1 cellular context compared by ENCODE assay signal in the genomic region with DNA sequence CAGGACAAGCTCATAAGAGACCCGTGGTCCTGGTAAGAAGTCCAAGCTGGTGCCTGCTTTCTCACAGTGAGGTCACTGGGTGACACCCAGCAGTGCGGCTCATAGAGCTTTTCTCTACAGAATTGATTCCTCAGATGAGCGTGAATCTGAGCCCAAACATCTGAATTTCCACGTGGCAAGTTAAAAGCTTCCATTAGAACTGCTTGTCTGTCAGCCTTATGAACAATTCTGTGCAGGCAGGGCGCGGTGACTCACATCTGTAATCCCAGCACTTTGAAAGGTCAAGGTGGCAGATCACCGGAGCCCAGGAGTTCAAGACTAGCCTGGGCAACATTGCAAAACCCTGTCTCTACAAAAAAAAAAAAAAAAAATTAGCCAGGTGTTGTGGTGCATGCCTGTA.
A peak's percentile ranks its signal among the peaks of the same experiment; 100 is the strongest.
TF ChIP-seq lines count a peak whose summit lies in the region.

No MANE protein-coding gene starts in this region.

TF ChIP-seq in HepG2, 621 proteins besides CTCF, POLR2A, EP300 and RAD21:
- TF ChIP-seq ATF7-NPFF (CRISPR knock-in tag; IDR thresholded peaks at IDR 0.05; ENCODE audit: low read depth) (no peak), ZNF138 (CRISPR knock-in tag; IDR thresholded peaks at IDR 0.05; ENCODE audit: low read depth) (no peak), FOSL2 (CRISPR knock-in tag; IDR thresholded peaks at IDR 0.05) (peak; percentile 67), DR1 (CRISPR knock-in tag; IDR thresholded peaks at IDR 0.05) (no peak), SRSF9 (IDR thresholded peaks at IDR 0.05; ENCODE audit: borderline replicate concordance, insufficient read depth, low read depth, low read length, poor library complexity, severe bottlenecking) (no peak), EEA1 (CRISPR knock-in tag; IDR thresholded peaks at IDR 0.05; ENCODE audit: borderline replicate concordance) (no peak), NR2F6 (IDR thresholded peaks at IDR 0.05) (no peak), NR2F6 (CRISPR knock-in tag; IDR thresholded peaks at IDR 0.05) (0 out of 2 replicates have a peak, but pooled peaks have one; percentile 25), CHCHD3 (CRISPR knock-in tag; IDR thresholded peaks at IDR 0.05) (no peak), NR2F1 (CRISPR knock-in tag; IDR thresholded peaks at IDR 0.05) (0 out of 4 replicates have a peak, but pooled peaks of 1 of the 2 experiments have one; percentile 21), RELA (CRISPR knock-in tag; IDR thresholded peaks at IDR 0.05) (no peak), ERF (CRISPR knock-in tag; IDR thresholded peaks at IDR 0.05) (no peak)
- TF ChIP-seq, protein P1, sequence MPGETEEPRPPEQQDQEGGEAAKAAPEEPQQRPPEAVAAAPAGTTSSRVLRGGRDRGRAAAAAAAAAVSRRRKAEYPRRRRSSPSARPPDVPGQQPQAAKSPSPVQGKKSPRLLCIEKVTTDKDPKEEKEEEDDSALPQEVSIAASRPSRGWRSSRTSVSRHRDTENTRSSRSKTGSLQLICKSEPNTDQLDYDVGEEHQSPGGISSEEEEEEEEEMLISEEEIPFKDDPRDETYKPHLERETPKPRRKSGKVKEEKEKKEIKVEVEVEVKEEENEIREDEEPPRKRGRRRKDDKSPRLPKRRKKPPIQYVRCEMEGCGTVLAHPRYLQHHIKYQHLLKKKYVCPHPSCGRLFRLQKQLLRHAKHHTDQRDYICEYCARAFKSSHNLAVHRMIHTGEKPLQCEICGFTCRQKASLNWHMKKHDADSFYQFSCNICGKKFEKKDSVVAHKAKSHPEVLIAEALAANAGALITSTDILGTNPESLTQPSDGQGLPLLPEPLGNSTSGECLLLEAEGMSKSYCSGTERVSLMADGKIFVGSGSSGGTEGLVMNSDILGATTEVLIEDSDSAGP (CRISPR knock-in tag; IDR thresholded peaks at IDR 0.05; ENCODE audit: borderline replicate concordance) = no peak
- TF ChIP-seq, protein P2, sequence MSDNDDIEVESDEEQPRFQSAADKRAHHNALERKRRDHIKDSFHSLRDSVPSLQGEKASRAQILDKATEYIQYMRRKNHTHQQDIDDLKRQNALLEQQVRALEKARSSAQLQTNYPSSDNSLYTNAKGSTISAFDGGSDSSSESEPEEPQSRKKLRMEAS (IDR thresholded peaks at IDR 0.05) = no peak
